Comparison of ENCODE assay signal across 11 cellular contexts in genomic region chr5:40687316-40687715, GRCh38. TPM values are rescaled to one million over a fixed set of nuclear protein-coding genes. Genes with fewer than 3 reads are reported as not detected.
DNase-seq lines count a peak whose midpoint lies in the region; ATAC-seq and TF ChIP-seq lines count a peak whose summit lies in the region.
"Had no signal": no experiment of that assay in that cellular context is flagged by ENCODE, and none has a peak within 500 bp of the region (broad histone marks: within the 10 kb centered on the region; RNA-seq: fewer than 3 reads in every experiment).

No MANE protein-coding gene starts in this region.

- peaks cover 7% of the 10 kb centered on the region for H3K36me3 ChIP-seq in left ventricle myocardium inferior
- H3K36me3 ChIP-seq: WERI-Rb-1 had no signal

- 69% methylated on average over 7 of the region's 7 CpGs for WGBS in right cardiac atrium

- no peaks in the 10 kb centered on the region for H3K9me3 ChIP-seq in left ventricle myocardium inferior (replicated peaks)
- H3K9me3 ChIP-seq in right cardiac atrium (ENCODE audit: control insufficient read depth, low read length) = no peaks in the 10 kb centered on the region

- DNase-seq in left ventricle myocardium inferior = no peak
- DNase-seq in right cardiac atrium = no peak
- no peak for DNase-seq in activated T-helper 2 cell treated with anti-CD3 and anti-CD28 coated beads, Interferon-gamma antibody, Interleukin-2, Interleukin-4, amounts not matched to agents 10 μg/mL and 5 μg/mL and 100 μg/mL, durations not matched to agents 14 hours and 24 hours and 36 hours (ENCODE audit: low spot score)
- peak in 5 of 10 donors; percentile 9 to 59 (median 43) for DNase-seq in naive thymus-derived CD8-positive, alpha-beta T cell
- DNase-seq in NCI-H2196 treated with DMSO at 0.1 percent for 48 hours (lab: John Stamatoyannopoulos, UW; ENCODE audit: unreplicated experiment) = no peak
- DNase-seq in amygdala (lab: John Stamatoyannopoulos, UW) = no peak
- DNase-seq: NCI-H1092, posterior cingulate gyrus, WERI-Rb-1 had no signal

- intact Hi-C loops in left ventricle myocardium inferior (cut with micrococcal nuclease) (loop anchor here (5.0 kb wide), 1 partner anchor 1110 kb away; no protein-coding TSS in a partner anchor), right cardiac atrium (cut with DNase I) (loop anchor here (5.0 to 10.0 kb wide), 6 partner anchors 735 to 1113 kb away; no protein-coding TSS in a partner anchor)
- intact Hi-C loops in activated T-helper 2 cell treated with anti-CD3 and anti-CD28 coated beads, Interferon-gamma antibody, Interleukin-2, Interleukin-4, amounts not matched to agents 10 μg/mL and 5 μg/mL and 100 μg/mL, durations not matched to agents 14 hours and 24 hours and 36 hours (cut with micrococcal nuclease) = loop anchor here (5.0 kb wide), 1 partner anchor 1105 kb away; no protein-coding TSS in a partner anchor

- H3K4me1 Mint-ChIP-seq in activated T-helper 2 cell treated with anti-CD3 and anti-CD28 coated beads, Interferon-gamma antibody, Interleukin-2, Interleukin-4, amounts not matched to agents 10 μg/mL and 5 μg/mL and 100 μg/mL, durations not matched to agents 14 hours and 24 hours and 36 hours (ENCODE audit: low read depth) = peaks cover 74% of the 10 kb centered on the region
- peaks cover 28 to 90% (median 82%) of the 10 kb centered on the region in 4 donors for H3K4me1 Mint-ChIP-seq in naive thymus-derived CD8-positive, alpha-beta T cell

- H3K36me3 Mint-ChIP-seq in activated T-helper 2 cell treated with anti-CD3 and anti-CD28 coated beads, Interferon-gamma antibody, Interleukin-2, Interleukin-4, amounts not matched to agents 10 μg/mL and 5 μg/mL and 100 μg/mL, durations not matched to agents 14 hours and 24 hours and 36 hours (ENCODE audit: low read depth) = peaks cover 96% of the 10 kb centered on the region
- H3K36me3 Mint-ChIP-seq in naive thymus-derived CD8-positive, alpha-beta T cell = peaks cover 0 to 64% (median 11%) of the 10 kb centered on the region in 3 donors

- H3K4me3 ChIP-seq in left ventricle myocardium inferior (peak overlapping the region; percentile 95), right cardiac atrium (ENCODE audit: low read length) (no peak overlapping the region)

- no peaks in the 10 kb centered on the region for H3K9me3 Mint-ChIP-seq in activated T-helper 2 cell treated with anti-CD3 and anti-CD28 coated beads, Interferon-gamma antibody, Interleukin-2, Interleukin-4, amounts not matched to agents 10 μg/mL and 5 μg/mL and 100 μg/mL, durations not matched to agents 14 hours and 24 hours and 36 hours
- H3K9me3 Mint-ChIP-seq in naive thymus-derived CD8-positive, alpha-beta T cell = no peaks in the 10 kb centered on the region

- POLR2A ChIA-PET in naive thymus-derived CD8-positive, alpha-beta T cell (lab: Charles Lee) = no interaction called here

- peak overlapping the region; percentile 73 for H3K27ac Mint-ChIP-seq in activated T-helper 2 cell treated with anti-CD3 and anti-CD28 coated beads, Interferon-gamma antibody, Interleukin-2, Interleukin-4, amounts not matched to agents 10 μg/mL and 5 μg/mL and 100 μg/mL, durations not matched to agents 14 hours and 24 hours and 36 hours
- peak overlapping the region; percentile 92 to 99 (median 96) for H3K27ac Mint-ChIP-seq in naive thymus-derived CD8-positive, alpha-beta T cell

- peak overlapping the region; percentile 93 for H3K27ac ChIP-seq in left ventricle myocardium inferior (replicated peaks)
- H3K27ac ChIP-seq in right cardiac atrium (ENCODE audit: low read length) = no peak overlapping the region
- H3K27ac ChIP-seq: WERI-Rb-1 had no signal

- ATAC-seq in right cardiac atrium (no peak), GM21515 (IDR thresholded peaks at IDR 0.05; ENCODE audit: unreplicated experiment) (no peak), HG03565 (IDR thresholded peaks at IDR 0.05; ENCODE audit: unreplicated experiment) (no peak)
- ATAC-seq in naive thymus-derived CD8-positive, alpha-beta T cell = peak; percentile 28 to 34

- no peaks in the 10 kb centered on the region for H3K27me3 Mint-ChIP-seq in activated T-helper 2 cell treated with anti-CD3 and anti-CD28 coated beads, Interferon-gamma antibody, Interleukin-2, Interleukin-4, amounts not matched to agents 10 μg/mL and 5 μg/mL and 100 μg/mL, durations not matched to agents 14 hours and 24 hours and 36 hours (ENCODE audit: low read depth)
- H3K27me3 Mint-ChIP-seq in naive thymus-derived CD8-positive, alpha-beta T cell = no peaks in the 10 kb centered on the region

- H3K4me1 ChIP-seq in left ventricle myocardium inferior = peaks cover 57% of the 10 kb centered on the region
- H3K4me1 ChIP-seq in right cardiac atrium (ENCODE audit: control insufficient read depth, insufficient read depth, low read length) = peaks cover 2% of the 10 kb centered on the region

- H3K27me3 ChIP-seq in left ventricle myocardium inferior (ENCODE audit: low read depth) (peaks cover 22% of the 10 kb centered on the region), right cardiac atrium (ENCODE audit: control insufficient read depth, insufficient read depth) (no peaks in the 10 kb centered on the region)

- TF ChIP-seq CTCF in left ventricle myocardium inferior (IDR thresholded peaks at IDR 0.05; ENCODE audit: borderline replicate concordance) = no peak

- H3K4me3 Mint-ChIP-seq in activated T-helper 2 cell treated with anti-CD3 and anti-CD28 coated beads, Interferon-gamma antibody, Interleukin-2, Interleukin-4, amounts not matched to agents 10 μg/mL and 5 μg/mL and 100 μg/mL, durations not matched to agents 14 hours and 24 hours and 36 hours (ENCODE audit: low read depth) = peak overlapping the region; percentile 76
- H3K4me3 Mint-ChIP-seq in naive thymus-derived CD8-positive, alpha-beta T cell = peak overlapping the region; percentile 75 to 100 (median 92)

RNA-seq across cellular contexts. Expression of gene PTGER4, which starts 7.6 kb away (rescaled TPM):
- total RNA-seq in left ventricle myocardium inferior = 6.2 TPM
- total RNA-seq in right cardiac atrium = 1 to 10 TPM; 3.0 to 4.8 (median 4.1) TPM
- polyA plus RNA-seq in right cardiac atrium = 1.9 TPM
- 30.4 and 33.7 TPM in 2 replicates for total RNA-seq in activated T-helper 2 cell treated with anti-CD3 and anti-CD28 coated beads, Interferon-gamma antibody, Interleukin-2, Interleukin-4, amounts not matched to agents 10 μg/mL and 5 μg/mL and 100 μg/mL, durations not matched to agents 14 hours and 24 hours and 36 hours
- 10 to 100 TPM; 28.2 to 30.7 TPM for total RNA-seq in naive thymus-derived CD8-positive, alpha-beta T cell
- polyA plus RNA-seq in naive thymus-derived CD8-positive, alpha-beta T cell = 10 to 100 TPM; 36.0 to 43.8 (median 41.6) TPM

Comparison
In these comparisons a context has a peak if more than half of its experiments do, and no peak if none do; other contexts are left out.
1. ATAC-seq: peak in naive thymus-derived CD8-positive, alpha-beta T cell (2 of 2); none in right cardiac atrium (0 of 2), GM21515 (single experiment) and HG03565 (single experiment).